ENCODE assay signal across 21 cellular contexts in genomic region chr2:188078544-188078943, GRCh38.
DNase-seq lines count a peak whose midpoint lies in the region; ATAC-seq, FAIRE-seq and TF ChIP-seq lines count a peak whose summit lies in the region.
"Had no signal": no experiment of that assay in that cellular context is flagged by ENCODE, and none has a peak within 500 bp of the region (broad histone marks: within the 10 kb centered on the region; RNA-seq: fewer than 3 reads in every experiment).

No MANE protein-coding gene starts in this region.

- peak; percentile 27 for DNase-seq in ACHN
- DNase-seq in NCI-H1105 treated with DMSO at 0.1 percent for 48 hours (lab: John Stamatoyannopoulos, UW), result peak; percentile 55
- peak; percentile 7 for DNase-seq in GM12878 (ENCODE audit: low read depth, low spot score)
- no peak for DNase-seq in G401 (ENCODE audit: low spot score)
- DNase-seq in SJCRH30, result no peak
- DNase-seq in NCI-H1694 (lab: John Stamatoyannopoulos, UW), result no peak
- no peak for DNase-seq in mucosa of gallbladder (ENCODE audit: low spot score)
- DNase-seq: activated CD4-positive, alpha-beta T cell treated with anti-CD3 and anti-CD28 coated beads, Interleukin-2, amount 10 ng/mL, durations not matched to agents 24 days and 14 days; activated CD8-positive, alpha-beta memory T cell treated with anti-CD3 and anti-CD28 coated beads, Interleukin-2, amount 50 U/mL, for 48 hours; activated gamma-delta T cell; CD8-positive, alpha-beta memory T cell; H7; Kasumi-1; NCI-H1436 treated with DMSO at 0.1 percent for 48 hours; NCI-H510A; occipital lobe; PC-9; sigmoid colon; stimulated activated CD4-positive, alpha-beta T cell treated with anti-CD3 and anti-CD28 coated beads, Interleukin-2, amount 100 ng/mL, for 24 hours had no signal

- no peak overlapping the region for H3K9ac ChIP-seq in GM12878 (ENCODE audit: control insufficient read depth, insufficient read depth, low read length)

- no peaks in the 10 kb centered on the region for H3K36me3 ChIP-seq in GM12878 (ENCODE audit: control insufficient read depth in 2 of 2, insufficient read depth in 2 of 2, low read length in 1 of 2)
- H3K36me3 ChIP-seq in SJCRH30, result no peaks in the 10 kb centered on the region
- H3K36me3 ChIP-seq: sigmoid colon had no signal

- H3K27me3 ChIP-seq in GM12878 (replicated peaks in 1 of 2; ENCODE audit: control insufficient read depth in 2 of 2, insufficient read depth in 2 of 2, low read length in 1 of 2) (no peaks in the 10 kb centered on the region), SJCRH30 (no peaks in the 10 kb centered on the region)
- H3K27me3 ChIP-seq: sigmoid colon had no signal

- H3K4me1 ChIP-seq in GM12878 (ENCODE audit: control insufficient read depth, insufficient read depth, low read length) (peaks cover 23% of the 10 kb centered on the region), SJCRH30 (peaks cover 16% of the 10 kb centered on the region)
- H3K4me1 ChIP-seq: sigmoid colon had no signal

- no peak for TF ChIP-seq POLR2A in GM12878 (IDR thresholded peaks at IDR 0.05; ENCODE audit: low read depth, low read length)

- no peak for TF ChIP-seq CTCF in GM12878 (IDR thresholded peaks at IDR 0.05 in 2 of 3, conservative IDR thresholded peaks at IDR 0.05 in 1 of 3; ENCODE audit: control insufficient read depth in 2 of 3, extremely low read depth in 1 of 3, insufficient read depth in 1 of 3, low read depth in 3 of 3, low read length in 3 of 3)

- intact Hi-C loops in GM12878 (cut with micrococcal nuclease; ENCODE audit: unreplicated experiment), result no loop called here

- no peak overlapping the region for H3K4me3 ChIP-seq in GM12878
- H3K4me3 ChIP-seq in SJCRH30, result no peak overlapping the region
- H3K4me3 ChIP-seq: PC-9, sigmoid colon had no signal

- CTCF ChIA-PET in GM12878 (lab: Yijun Ruan, JAX), result no interaction called here

- no peak for TF ChIP-seq EP300 in GM12878 (IDR thresholded peaks at IDR 0.05; ENCODE audit: borderline replicate concordance in 1 of 2, control insufficient read depth in 1 of 2, low read depth in 2 of 2, low read length in 2 of 2)

- no peaks in the 10 kb centered on the region for H4K20me1 ChIP-seq in GM12878 (ENCODE audit: control insufficient read depth, insufficient read depth)

- SMC1A ChIA-PET in GM12878 (lab: Charles Lee; ENCODE audit: uncharacterized antibody, unreplicated experiment), result interaction anchor here (0.9 kb wide), 1 partner anchor 8 kb away, joined by 3 read pairs; no protein-coding TSS in a partner anchor

- no peak overlapping the region for H2AFZ ChIP-seq in GM12878 (ENCODE audit: control insufficient read depth, low read depth, low read length)
- H2AFZ ChIP-seq: PC-9 had no signal

- H3K27ac ChIP-seq in GM12878 (ENCODE audit: control insufficient read depth, insufficient read depth) (no peak overlapping the region), SJCRH30 (no peak overlapping the region)
- H3K27ac ChIP-seq: PC-9, sigmoid colon had no signal

- H3K4me2 ChIP-seq in GM12878 (ENCODE audit: control insufficient read depth, insufficient read depth), result peak overlapping the region; percentile 15; the same call in 1 of the 2 replicates
- H3K4me2 ChIP-seq: PC-9 had no signal

- WGBS in GM12878 (ENCODE audit: insufficient coverage, insufficient replicate concordance, low lambda C conversion rate, missing lambda C conversion rate), result 23% methylated on average over 4 of the region's 4 CpGs

- in situ Hi-C loops in ACHN (cut with HindIII; ENCODE audit: low pct_ligation_motif_present, low pct_unique_long_range_greater_than_20kb, low sequenced_read_pairs), result no loop called here
- in situ Hi-C loops in GM12878 (cut with MboI), result no loop called here
- in situ Hi-C loops in G401 (cut with HindIII; ENCODE audit: low sequenced_read_pairs), result no loop called here

- RAD21 ChIA-PET in GM12878 (lab: Charles Lee; ENCODE audit: unreplicated experiment), result no interaction called here

- H3K9me3 ChIP-seq in GM12878 (replicated peaks; ENCODE audit: control insufficient read depth, insufficient read depth, low read length) (no peaks in the 10 kb centered on the region; the same call in 2 of the 3 replicates), SJCRH30 (replicated peaks) (peaks cover 6% of the 10 kb centered on the region)

- H3K79me2 ChIP-seq in GM12878 (ENCODE audit: control insufficient read depth, insufficient read depth, low read length), result no peaks in the 10 kb centered on the region

- POLR2A ChIA-PET in GM12878 (lab: Charles Lee), result no interaction called here

- TF ChIP-seq RAD21 in GM12878 (IDR thresholded peaks at IDR 0.05; ENCODE audit: insufficient read depth, low read depth, low read length), result no peak

- peak; percentile 23 for FAIRE-seq in GM12878 (lab: Jason Lieb, UNC)
- FAIRE-seq: colon had no signal

- peak; percentile 37 for ATAC-seq in GM18870 (IDR thresholded peaks at IDR 0.05; ENCODE audit: unreplicated experiment)
- ATAC-seq in GM12878, result no peak

- no TSS peak for BruUV-seq in GM12878 (replicated peaks; lab: Mats Ljungman, UMichigan)

TF ChIP-seq in GM12878, 131 proteins besides CTCF, POLR2A, EP300 and RAD21 (continues in another document):
- TF ChIP-seq, protein P1, sequence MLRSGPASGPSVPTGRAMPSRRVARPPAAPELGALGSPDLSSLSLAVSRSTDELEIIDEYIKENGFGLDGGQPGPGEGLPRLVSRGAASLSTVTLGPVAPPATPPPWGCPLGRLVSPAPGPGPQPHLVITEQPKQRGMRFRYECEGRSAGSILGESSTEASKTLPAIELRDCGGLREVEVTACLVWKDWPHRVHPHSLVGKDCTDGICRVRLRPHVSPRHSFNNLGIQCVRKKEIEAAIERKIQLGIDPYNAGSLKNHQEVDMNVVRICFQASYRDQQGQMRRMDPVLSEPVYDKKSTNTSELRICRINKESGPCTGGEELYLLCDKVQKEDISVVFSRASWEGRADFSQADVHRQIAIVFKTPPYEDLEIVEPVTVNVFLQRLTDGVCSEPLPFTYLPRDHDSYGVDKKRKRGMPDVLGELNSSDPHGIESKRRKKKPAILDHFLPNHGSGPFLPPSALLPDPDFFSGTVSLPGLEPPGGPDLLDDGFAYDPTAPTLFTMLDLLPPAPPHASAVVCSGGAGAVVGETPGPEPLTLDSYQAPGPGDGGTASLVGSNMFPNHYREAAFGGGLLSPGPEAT (IDR thresholded peaks at IDR 0.05; ENCODE audit: low read depth), result no peak
- TF ChIP-seq HDAC6 (IDR thresholded peaks at IDR 0.05; ENCODE audit: unreplicated experiment) (no peak), E2F8 (IDR thresholded peaks at IDR 0.05; ENCODE audit: low read depth, partially characterized antibody) (no peak), RUNX3 (IDR thresholded peaks at IDR 0.05; ENCODE audit: low read length) (peak; percentile 44), RAD51 (IDR thresholded peaks at IDR 0.05) (no peak), MEF2A (IDR thresholded peaks at IDR 0.05; ENCODE audit: insufficient read depth, low read depth, low read length) (peak; percentile 91), YBX1 (IDR thresholded peaks at IDR 0.05) (no peak), SMAD1 (IDR thresholded peaks at IDR 0.05; ENCODE audit: low read depth, partially characterized antibody) (no peak), NFIC (IDR thresholded peaks at IDR 0.05; ENCODE audit: low read depth, low read length) (peak; percentile 75), MTA2 (IDR thresholded peaks at IDR 0.05; ENCODE audit: low read depth) (no peak), ZNF274 (IDR thresholded peaks at IDR 0.05; ENCODE audit: insufficient read depth, insufficient read length) (no peak), ZBED1 (IDR thresholded peaks at IDR 0.05; ENCODE audit: borderline replicate concordance) (peak; percentile 67; the same call in 1 of the 2 replicates), FOXM1 (IDR thresholded peaks at IDR 0.05; ENCODE audit: low read depth, low read length) (peak; percentile 48; the same call in 1 of the 2 replicates), HCFC1 (IDR thresholded peaks at IDR 0.05; ENCODE audit: low read length) (no peak), SRF (IDR thresholded peaks at IDR 0.05; ENCODE audit: low read depth in 2 of 2, low read length in 2 of 2) (no peak), PAX8 (IDR thresholded peaks at IDR 0.05) (no peak), TBL1XR1 (IDR thresholded peaks at IDR 0.05; ENCODE audit: low read depth, low read length) (0 out of 2 replicates have a peak, but pooled peaks have one; percentile 31)

Comparison
In these comparisons a context has a peak if more than half of its experiments do, and no peak if none do; other contexts are left out.
1. DNase-seq: peak in ACHN (single experiment), NCI-H1105 treated with DMSO at 0.1 percent for 48 hours (single experiment) and GM12878 (single experiment); none in G401 (single experiment), SJCRH30 (0 of 2), NCI-H1694 (single experiment) and mucosa of gallbladder (single experiment).